In the genomic region with DNA sequence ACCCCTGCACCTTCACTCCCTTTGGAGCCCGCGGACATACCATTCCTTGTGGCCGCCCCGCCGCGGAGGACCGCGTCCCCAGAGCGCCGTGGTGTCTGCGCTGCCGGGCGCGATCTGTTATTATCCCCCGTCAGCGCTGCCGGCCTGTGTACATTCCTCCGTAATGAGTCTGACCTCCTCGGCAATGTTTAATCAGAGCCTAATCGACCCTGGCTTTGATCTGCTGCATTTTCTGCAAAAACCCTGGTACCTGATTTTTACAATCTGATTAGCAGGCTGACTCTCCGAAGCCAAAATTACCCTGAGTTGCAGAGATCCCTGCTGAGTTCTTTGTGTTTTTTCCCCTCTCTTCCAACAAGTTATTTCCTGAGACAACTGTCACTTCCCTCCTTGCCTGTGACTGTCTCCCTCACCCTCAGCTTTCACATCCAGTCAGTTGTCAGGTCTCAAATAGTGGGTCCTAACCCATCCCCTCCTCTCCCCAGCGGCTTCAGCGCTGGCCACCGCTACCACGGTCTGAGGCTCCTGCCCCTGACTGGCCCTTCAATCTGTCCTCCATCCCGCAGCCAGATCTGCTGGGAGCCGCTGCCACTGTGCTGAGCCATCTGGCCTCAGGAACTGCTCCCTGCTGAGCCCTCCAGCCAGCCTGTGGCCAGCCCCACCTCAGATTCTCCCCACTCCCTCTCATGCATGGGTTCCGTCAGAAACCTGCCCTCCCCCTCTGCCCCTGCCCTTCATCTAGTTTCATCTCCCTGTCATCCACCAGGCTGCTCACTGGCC, we compare ENCODE assay signal across 13 cellular contexts. TPM values are rescaled to one million over a fixed set of nuclear protein-coding genes. Genes with fewer than 3 reads are reported as not detected.
DNase-seq lines count a peak whose midpoint lies in the region; ATAC-seq and TF ChIP-seq lines count a peak whose summit lies in the region.
"Had no signal": no experiment of that assay in that cellular context is flagged by ENCODE, and none has a peak within 500 bp of the region (broad histone marks: within the 10 kb centered on the region; RNA-seq: fewer than 3 reads in every experiment).

No MANE protein-coding gene starts in this region.

- H3K9me3 ChIP-seq in sigmoid colon: no peaks in the 10 kb centered on the region
- H3K9me3 ChIP-seq: uterus had no signal

- peak; percentile 47 for DNase-seq in COR-L47 (lab: John Stamatoyannopoulos, UW)
- peak; percentile 26 for DNase-seq in HuH-7.5 (ENCODE audit: low spot score)
- no peak for DNase-seq in astrocyte of the cerebellum (ENCODE audit: low read depth)
- peak; percentile 74 for DNase-seq in left kidney (ENCODE audit: low read depth, low spot score)
- no peak for DNase-seq in sigmoid colon
- DNase-seq in medulla oblongata (ENCODE audit: extremely low spot score): no peak
- DNase-seq in activated naive CD4-positive, alpha-beta T cell treated with Interleukin-2 at 50 U/mL for 16 hours: no peak
- DNase-seq: activated naive CD4-positive, alpha-beta T cell treated with anti-CD3 and anti-CD28 coated beads for 36 hours; foreskin melanocyte; naive thymus-derived CD8-positive, alpha-beta T cell; NCI-H1092; uterus had no signal

- TF ChIP-seq CTCF in astrocyte of the cerebellum (IDR thresholded peaks at IDR 0.05; ENCODE audit: low read depth, low read length, missing control alignments) (no peak), sigmoid colon (IDR thresholded peaks at IDR 0.05) (no peak)

- in situ Hi-C loops in astrocyte of the cerebellum (cut with HindIII; ENCODE audit: low sequenced_read_pairs): no loop called here

- intact Hi-C loops in sigmoid colon (cut with DNase I): no loop called here

- no peak for ATAC-seq in HG02759 (IDR thresholded peaks at IDR 0.05; ENCODE audit: unreplicated experiment)
- ATAC-seq: naive thymus-derived CD8-positive, alpha-beta T cell had no signal

- peaks cover 0 to 75% (median 27%) of the 10 kb centered on the region in 3 donors for H3K27me3 ChIP-seq in sigmoid colon
- H3K27me3 ChIP-seq: uterus had no signal

- no peak for TF ChIP-seq EP300 in sigmoid colon (IDR thresholded peaks at IDR 0.05)

- H3K27ac ChIP-seq in sigmoid colon: no peak overlapping the region
- H3K27ac ChIP-seq: uterus had no signal

- 17 to 46% methylated on average over 28 of the region's 28 CpGs for WGBS in sigmoid colon, 2 donors

- H3K4me1 ChIP-seq in sigmoid colon: no peaks in the 10 kb centered on the region
- H3K4me1 ChIP-seq: uterus had no signal

- H3K4me3 ChIP-seq in astrocyte of the cerebellum (ENCODE audit: low read depth, low read length) (peak overlapping the region; percentile 4), sigmoid colon (no peak overlapping the region)
- H3K4me3 ChIP-seq: uterus had no signal

- TF ChIP-seq POLR2A in sigmoid colon (IDR thresholded peaks at IDR 0.05): no peak

- no peaks in the 10 kb centered on the region for H3K36me3 ChIP-seq in sigmoid colon
- H3K36me3 ChIP-seq: uterus had no signal

RNA-seq across cellular contexts. Expression of a gene that starts 53.5 kb away (rescaled TPM):
- under 1 TPM in 2 of 4 donors, not detected in 2; 0.16 to 0.83 TPM for total RNA-seq in sigmoid colon
- under 1 TPM in 1 of 3 donors, not detected in 2; 0.32 TPM for polyA plus RNA-seq in sigmoid colon
- total RNA-seq: activated naive CD4-positive, alpha-beta T cell treated with anti-CD3 and anti-CD28 coated beads for 36 hours; naive thymus-derived CD8-positive, alpha-beta T cell had no signal
- polyA plus RNA-seq: naive thymus-derived CD8-positive, alpha-beta T cell had no signal

Comparison
In these comparisons a context has a peak if more than half of its experiments do, and no peak if none do; other contexts are left out.
1. DNase-seq: peak in COR-L47 (single experiment), HuH-7.5 (single experiment) and left kidney (single experiment); none in astrocyte of the cerebellum (single experiment), sigmoid colon (single experiment), medulla oblongata (single experiment) and activated naive CD4-positive, alpha-beta T cell treated with Interleukin-2 at 50 U/mL for 16 hours (single experiment).